1 cellular context compared by ENCODE assay signal in the genomic region with DNA sequence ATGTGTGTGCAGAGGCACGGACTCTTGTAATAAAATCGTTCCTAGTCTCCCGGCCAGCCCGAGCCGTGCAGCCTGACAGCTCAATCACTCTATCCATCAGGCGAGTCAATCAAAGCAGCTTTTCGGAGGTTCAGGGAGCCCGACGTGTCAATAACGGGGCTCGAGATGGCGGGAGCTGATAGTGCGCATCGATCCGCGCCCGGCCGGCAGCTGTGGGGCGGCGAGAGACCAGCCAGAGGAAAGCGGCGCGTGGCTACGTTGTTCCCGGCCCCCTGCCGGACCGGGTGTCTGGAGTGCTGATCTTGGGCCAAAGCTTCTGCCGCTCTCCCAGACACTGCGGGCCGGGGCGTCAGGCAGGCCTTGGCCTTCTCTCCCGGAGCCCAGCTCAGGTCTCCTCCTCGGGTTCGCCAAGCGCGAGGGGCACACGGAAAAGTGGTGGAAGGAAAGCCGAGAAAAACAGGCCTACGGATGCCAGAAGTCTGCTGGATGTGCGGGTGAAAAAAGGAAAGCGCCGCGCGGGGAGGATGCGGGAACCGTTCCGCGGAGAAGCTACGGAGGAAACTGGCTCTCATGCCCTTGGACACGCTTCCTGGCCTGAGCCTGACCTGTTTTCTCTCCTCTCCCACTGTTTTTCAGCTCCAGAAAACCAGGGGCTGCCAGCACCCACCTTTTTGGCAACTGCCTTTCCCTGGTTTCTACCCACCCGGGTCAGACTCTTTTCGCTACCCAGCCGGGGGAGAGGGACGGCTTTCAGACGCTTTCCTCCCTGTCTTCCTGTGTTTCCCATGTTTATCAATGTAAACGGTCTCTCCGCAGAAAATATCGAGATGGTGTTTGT.
TF ChIP-seq lines count a peak whose summit lies in the region.

No MANE protein-coding gene starts in this region.

TF ChIP-seq in K562, 482 proteins besides CTCF, POLR2A, EP300 and RAD21 (continued from another document):
- TF ChIP-seq, protein P1, sequence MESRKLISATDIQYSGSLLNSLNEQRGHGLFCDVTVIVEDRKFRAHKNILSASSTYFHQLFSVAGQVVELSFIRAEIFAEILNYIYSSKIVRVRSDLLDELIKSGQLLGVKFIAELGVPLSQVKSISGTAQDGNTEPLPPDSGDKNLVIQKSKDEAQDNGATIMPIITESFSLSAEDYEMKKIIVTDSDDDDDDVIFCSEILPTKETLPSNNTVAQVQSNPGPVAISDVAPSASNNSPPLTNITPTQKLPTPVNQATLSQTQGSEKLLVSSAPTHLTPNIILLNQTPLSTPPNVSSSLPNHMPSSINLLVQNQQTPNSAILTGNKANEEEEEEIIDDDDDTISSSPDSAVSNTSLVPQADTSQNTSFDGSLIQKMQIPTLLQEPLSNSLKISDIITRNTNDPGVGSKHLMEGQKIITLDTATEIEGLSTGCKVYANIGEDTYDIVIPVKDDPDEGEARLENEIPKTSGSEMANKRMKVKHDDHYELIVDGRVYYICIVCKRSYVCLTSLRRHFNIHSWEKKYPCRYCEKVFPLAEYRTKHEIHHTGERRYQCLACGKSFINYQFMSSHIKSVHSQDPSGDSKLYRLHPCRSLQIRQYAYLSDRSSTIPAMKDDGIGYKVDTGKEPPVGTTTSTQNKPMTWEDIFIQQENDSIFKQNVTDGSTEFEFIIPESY (CRISPR knock-in tag; IDR thresholded peaks at IDR 0.05), result peak; percentile 69
- no peak for TF ChIP-seq NFXL1 (CRISPR knock-in tag; IDR thresholded peaks at IDR 0.05)
- no peak for TF ChIP-seq C11orf30 (IDR thresholded peaks at IDR 0.05; ENCODE audit: low read depth)
- TF ChIP-seq ZNF239 (CRISPR knock-in tag; IDR thresholded peaks at IDR 0.05), result no peak
- no peak for TF ChIP-seq ARNT (IDR thresholded peaks at IDR 0.05)
- TF ChIP-seq STAG1 (CRISPR knock-in tag; IDR thresholded peaks at IDR 0.05; ENCODE audit: borderline replicate concordance), result no peak
- TF ChIP-seq, protein P2, sequence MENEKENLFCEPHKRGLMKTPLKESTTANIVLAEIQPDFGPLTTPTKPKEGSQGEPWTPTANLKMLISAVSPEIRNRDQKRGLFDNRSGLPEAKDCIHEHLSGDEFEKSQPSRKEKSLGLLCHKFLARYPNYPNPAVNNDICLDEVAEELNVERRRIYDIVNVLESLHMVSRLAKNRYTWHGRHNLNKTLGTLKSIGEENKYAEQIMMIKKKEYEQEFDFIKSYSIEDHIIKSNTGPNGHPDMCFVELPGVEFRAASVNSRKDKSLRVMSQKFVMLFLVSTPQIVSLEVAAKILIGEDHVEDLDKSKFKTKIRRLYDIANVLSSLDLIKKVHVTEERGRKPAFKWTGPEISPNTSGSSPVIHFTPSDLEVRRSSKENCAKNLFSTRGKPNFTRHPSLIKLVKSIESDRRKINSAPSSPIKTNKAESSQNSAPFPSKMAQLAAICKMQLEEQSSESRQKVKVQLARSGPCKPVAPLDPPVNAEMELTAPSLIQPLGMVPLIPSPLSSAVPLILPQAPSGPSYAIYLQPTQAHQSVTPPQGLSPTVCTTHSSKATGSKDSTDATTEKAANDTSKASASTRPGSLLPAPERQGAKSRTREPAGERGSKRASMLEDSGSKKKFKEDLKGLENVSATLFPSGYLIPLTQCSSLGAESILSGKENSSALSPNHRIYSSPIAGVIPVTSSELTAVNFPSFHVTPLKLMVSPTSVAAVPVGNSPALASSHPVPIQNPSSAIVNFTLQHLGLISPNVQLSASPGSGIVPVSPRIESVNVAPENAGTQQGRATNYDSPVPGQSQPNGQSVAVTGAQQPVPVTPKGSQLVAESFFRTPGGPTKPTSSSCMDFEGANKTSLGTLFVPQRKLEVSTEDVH (IDR thresholded peaks at IDR 0.05; ENCODE audit: low read depth, partially characterized antibody), result peak; percentile 57
- TF ChIP-seq L3MBTL2 (IDR thresholded peaks at IDR 0.05), result peak; percentile 51; the same call in 1 of the 2 replicates
- no peak for TF ChIP-seq PYGO2 (tag; IDR thresholded peaks at IDR 0.05)
- TF ChIP-seq, protein P3, sequence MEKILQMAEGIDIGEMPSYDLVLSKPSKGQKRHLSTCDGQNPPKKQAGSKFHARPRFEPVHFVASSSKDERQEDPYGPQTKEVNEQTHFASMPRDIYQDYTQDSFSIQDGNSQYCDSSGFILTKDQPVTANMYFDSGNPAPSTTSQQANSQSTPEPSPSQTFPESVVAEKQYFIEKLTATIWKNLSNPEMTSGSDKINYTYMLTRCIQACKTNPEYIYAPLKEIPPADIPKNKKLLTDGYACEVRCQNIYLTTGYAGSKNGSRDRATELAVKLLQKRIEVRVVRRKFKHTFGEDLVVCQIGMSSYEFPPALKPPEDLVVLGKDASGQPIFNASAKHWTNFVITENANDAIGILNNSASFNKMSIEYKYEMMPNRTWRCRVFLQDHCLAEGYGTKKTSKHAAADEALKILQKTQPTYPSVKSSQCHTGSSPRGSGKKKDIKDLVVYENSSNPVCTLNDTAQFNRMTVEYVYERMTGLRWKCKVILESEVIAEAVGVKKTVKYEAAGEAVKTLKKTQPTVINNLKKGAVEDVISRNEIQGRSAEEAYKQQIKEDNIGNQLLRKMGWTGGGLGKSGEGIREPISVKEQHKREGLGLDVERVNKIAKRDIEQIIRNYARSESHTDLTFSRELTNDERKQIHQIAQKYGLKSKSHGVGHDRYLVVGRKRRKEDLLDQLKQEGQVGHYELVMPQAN (IDR thresholded peaks at IDR 0.05; ENCODE audit: borderline replicate concordance), result no peak
- no peak for TF ChIP-seq FOXA1 (IDR thresholded peaks at IDR 0.05; ENCODE audit: borderline replicate concordance)
- peak; percentile 7 for TF ChIP-seq MEIS2 (IDR thresholded peaks at IDR 0.05; ENCODE audit: partially characterized antibody)
- TF ChIP-seq, protein P4, sequence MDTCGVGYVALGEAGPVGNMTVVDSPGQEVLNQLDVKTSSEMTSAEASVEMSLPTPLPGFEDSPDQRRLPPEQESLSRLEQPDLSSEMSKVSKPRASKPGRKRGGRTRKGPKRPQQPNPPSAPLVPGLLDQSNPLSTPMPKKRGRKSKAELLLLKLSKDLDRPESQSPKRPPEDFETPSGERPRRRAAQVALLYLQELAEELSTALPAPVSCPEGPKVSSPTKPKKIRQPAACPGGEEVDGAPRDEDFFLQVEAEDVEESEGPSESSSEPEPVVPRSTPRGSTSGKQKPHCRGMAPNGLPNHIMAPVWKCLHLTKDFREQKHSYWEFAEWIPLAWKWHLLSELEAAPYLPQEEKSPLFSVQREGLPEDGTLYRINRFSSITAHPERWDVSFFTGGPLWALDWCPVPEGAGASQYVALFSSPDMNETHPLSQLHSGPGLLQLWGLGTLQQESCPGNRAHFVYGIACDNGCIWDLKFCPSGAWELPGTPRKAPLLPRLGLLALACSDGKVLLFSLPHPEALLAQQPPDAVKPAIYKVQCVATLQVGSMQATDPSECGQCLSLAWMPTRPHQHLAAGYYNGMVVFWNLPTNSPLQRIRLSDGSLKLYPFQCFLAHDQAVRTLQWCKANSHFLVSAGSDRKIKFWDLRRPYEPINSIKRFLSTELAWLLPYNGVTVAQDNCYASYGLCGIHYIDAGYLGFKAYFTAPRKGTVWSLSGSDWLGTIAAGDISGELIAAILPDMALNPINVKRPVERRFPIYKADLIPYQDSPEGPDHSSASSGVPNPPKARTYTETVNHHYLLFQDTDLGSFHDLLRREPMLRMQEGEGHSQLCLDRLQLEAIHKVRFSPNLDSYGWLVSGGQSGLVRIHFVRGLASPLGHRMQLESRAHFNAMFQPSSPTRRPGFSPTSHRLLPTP (IDR thresholded peaks at IDR 0.05; ENCODE audit: borderline replicate concordance, extremely low read depth, insufficient read length), result no peak
- TF ChIP-seq, protein P5, sequence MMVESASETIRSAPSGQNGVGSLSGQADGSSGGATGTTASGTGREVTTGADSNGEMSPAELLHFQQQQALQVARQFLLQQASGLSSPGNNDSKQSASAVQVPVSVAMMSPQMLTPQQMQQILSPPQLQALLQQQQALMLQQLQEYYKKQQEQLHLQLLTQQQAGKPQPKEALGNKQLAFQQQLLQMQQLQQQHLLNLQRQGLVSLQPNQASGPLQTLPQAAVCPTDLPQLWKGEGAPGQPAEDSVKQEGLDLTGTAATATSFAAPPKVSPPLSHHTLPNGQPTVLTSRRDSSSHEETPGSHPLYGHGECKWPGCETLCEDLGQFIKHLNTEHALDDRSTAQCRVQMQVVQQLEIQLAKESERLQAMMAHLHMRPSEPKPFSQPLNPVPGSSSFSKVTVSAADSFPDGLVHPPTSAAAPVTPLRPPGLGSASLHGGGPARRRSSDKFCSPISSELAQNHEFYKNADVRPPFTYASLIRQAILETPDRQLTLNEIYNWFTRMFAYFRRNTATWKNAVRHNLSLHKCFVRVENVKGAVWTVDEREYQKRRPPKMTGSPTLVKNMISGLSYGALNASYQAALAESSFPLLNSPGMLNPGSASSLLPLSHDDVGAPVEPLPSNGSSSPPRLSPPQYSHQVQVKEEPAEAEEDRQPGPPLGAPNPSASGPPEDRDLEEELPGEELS (CRISPR knock-in tag; IDR thresholded peaks at IDR 0.05; ENCODE audit: borderline replicate concordance), result peak; percentile 57; the same call in 1 of the 2 replicates
- TF ChIP-seq, protein P6, sequence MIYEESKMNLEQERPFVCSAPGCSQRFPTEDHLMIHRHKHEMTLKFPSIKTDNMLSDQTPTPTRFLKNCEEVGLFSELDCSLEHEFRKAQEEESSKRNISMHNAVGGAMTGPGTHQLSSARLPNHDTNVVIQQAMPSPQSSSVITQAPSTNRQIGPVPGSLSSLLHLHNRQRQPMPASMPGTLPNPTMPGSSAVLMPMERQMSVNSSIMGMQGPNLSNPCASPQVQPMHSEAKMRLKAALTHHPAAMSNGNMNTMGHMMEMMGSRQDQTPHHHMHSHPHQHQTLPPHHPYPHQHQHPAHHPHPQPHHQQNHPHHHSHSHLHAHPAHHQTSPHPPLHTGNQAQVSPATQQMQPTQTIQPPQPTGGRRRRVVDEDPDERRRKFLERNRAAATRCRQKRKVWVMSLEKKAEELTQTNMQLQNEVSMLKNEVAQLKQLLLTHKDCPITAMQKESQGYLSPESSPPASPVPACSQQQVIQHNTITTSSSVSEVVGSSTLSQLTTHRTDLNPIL (CRISPR knock-in tag; IDR thresholded peaks at IDR 0.05), result no peak
- 0 out of 2 replicates have a peak, but pooled peaks have one; percentile 35 for TF ChIP-seq ZNF232 (CRISPR knock-in tag; IDR thresholded peaks at IDR 0.05)
- TF ChIP-seq, protein P7, sequence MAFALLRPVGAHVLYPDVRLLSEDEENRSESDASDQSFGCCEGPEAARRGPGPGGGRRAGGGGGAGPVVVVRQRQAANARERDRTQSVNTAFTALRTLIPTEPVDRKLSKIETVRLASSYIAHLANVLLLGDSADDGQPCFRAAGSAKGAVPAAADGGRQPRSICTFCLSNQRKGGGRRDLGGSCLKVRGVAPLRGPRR (CRISPR knock-in tag; IDR thresholded peaks at IDR 0.05), result no peak
- TF ChIP-seq ZNF146 (CRISPR knock-in tag; IDR thresholded peaks at IDR 0.05; ENCODE audit: unreplicated experiment), result no peak
